In genomic region chr2:54514819-54515569, GRCh38 we compare ENCODE assay signal across 17 cellular contexts. TPM values are rescaled to one million over a fixed set of nuclear protein-coding genes. Genes with fewer than 3 reads are reported as not detected.
A peak's percentile ranks its signal among the peaks of the same experiment; 100 is the strongest.
DNase-seq lines count a peak whose midpoint lies in the region; ATAC-seq and TF ChIP-seq lines count a peak whose summit lies in the region.
"Had no signal": no experiment of that assay in that cellular context is flagged by ENCODE, and none has a peak within 500 bp of the region (broad histone marks: within the 10 kb centered on the region; RNA-seq: fewer than 3 reads in every experiment).

No MANE protein-coding gene starts in this region.

- H4K20me1 ChIP-seq in PC-9 (ENCODE audit: insufficient read depth): no peaks in the 10 kb centered on the region
- H4K20me1 ChIP-seq in fibroblast of lung (ENCODE audit: control insufficient read depth, extremely low read depth, insufficient read depth, low read length): peaks cover 2% of the 10 kb centered on the region
- no peaks in the 10 kb centered on the region for H4K20me1 ChIP-seq in hepatocyte (ENCODE audit: insufficient read depth, poor library complexity, severe bottlenecking)
- peaks cover 71% of the 10 kb centered on the region for H4K20me1 ChIP-seq in smooth muscle cell (ENCODE audit: low read depth)

- ATAC-seq in SK-N-SH treated with all-trans-retinoic acid at 6 μM for 48 hours: no peak

- H3K9me2 ChIP-seq in PC-9 (ENCODE audit: insufficient read depth) (no peaks in the 10 kb centered on the region; the same call in 1 of the 2 replicates), hepatocyte (replicated peaks; ENCODE audit: insufficient read depth) (no peaks in the 10 kb centered on the region)

- no peaks in the 10 kb centered on the region for H3K36me3 ChIP-seq in PC-9 (ENCODE audit: low read depth)
- H3K36me3 ChIP-seq in fibroblast of lung (ENCODE audit: control insufficient read depth, insufficient read depth, low read length): no peaks in the 10 kb centered on the region
- no peaks in the 10 kb centered on the region for H3K36me3 ChIP-seq in hepatocyte (replicated peaks; ENCODE audit: insufficient read depth, low read depth)
- H3K36me3 ChIP-seq in smooth muscle cell (ENCODE audit: low read depth): no peaks in the 10 kb centered on the region

- intact Hi-C loops in PC-9 (cut with micrococcal nuclease; ENCODE audit: unreplicated experiment): no loop called here

- CTCF ChIA-PET in PC-9 (lab: Charles Lee): no interaction called here

- no peak overlapping the region for H3K4me3 ChIP-seq in PC-9
- H3K4me3 ChIP-seq in fibroblast of lung (replicated peaks in 1 of 4; ENCODE audit: control extremely low read depth in 1 of 4, insufficient read depth in 1 of 4, low read depth in 3 of 4, low read length in 4 of 4): no peak overlapping the region
- H3K4me3 ChIP-seq in hepatocyte: no peak overlapping the region
- no peak overlapping the region for H3K4me3 ChIP-seq in smooth muscle cell
- H3K4me3 ChIP-seq: GM23248 had no signal

- BruUV-seq in PC-9 (replicated peaks; lab: Mats Ljungman, UMichigan): no TSS peak

- POLR2A ChIA-PET in PC-9 (lab: Charles Lee; ENCODE audit: unreplicated experiment): no interaction called here

- no peak for TF ChIP-seq CTCF in PC-9 (conservative IDR thresholded peaks at IDR 0.05)
- no peak for TF ChIP-seq CTCF in fibroblast of lung (conservative IDR thresholded peaks at IDR 0.05 in 1 of 2, IDR thresholded peaks at IDR 0.05 in 1 of 2; ENCODE audit: low read depth in 1 of 2, low read length in 2 of 2)
- no peak for TF ChIP-seq CTCF in hepatocyte (IDR thresholded peaks at IDR 0.05; ENCODE audit: poor library complexity)
- no peak for TF ChIP-seq CTCF in smooth muscle cell (IDR thresholded peaks at IDR 0.05; ENCODE audit: borderline replicate concordance, insufficient read depth, poor library complexity, severe bottlenecking)

- peaks cover under 1% of the 10 kb centered on the region; the same call in 1 of the 2 replicates for H3K4me1 ChIP-seq in PC-9 (replicated peaks; ENCODE audit: insufficient read depth)
- H3K4me1 ChIP-seq in fibroblast of lung (ENCODE audit: control insufficient read depth, extremely low read depth, insufficient read depth, low read length): peaks cover 4% of the 10 kb centered on the region
- peaks cover 9% of the 10 kb centered on the region for H3K4me1 ChIP-seq in hepatocyte (ENCODE audit: insufficient read depth)
- H3K4me1 ChIP-seq in smooth muscle cell (ENCODE audit: low read depth): peaks cover 19% of the 10 kb centered on the region

- H3K79me2 ChIP-seq in PC-9 (ENCODE audit: low read depth) (no peaks in the 10 kb centered on the region), fibroblast of lung (ENCODE audit: control insufficient read depth, insufficient read depth, low read length) (peaks cover 88% of the 10 kb centered on the region), hepatocyte (peaks cover 90% of the 10 kb centered on the region), smooth muscle cell (ENCODE audit: low read depth) (peaks cover 97% of the 10 kb centered on the region)

- H3F3A ChIP-seq in PC-9 (ENCODE audit: insufficient read depth, low read depth): peaks cover 3% of the 10 kb centered on the region; the same call in 1 of the 2 replicates
- H3F3A ChIP-seq in smooth muscle cell (ENCODE audit: low read depth): peaks cover 11% of the 10 kb centered on the region

- H3K4me2 ChIP-seq in PC-9: no peak overlapping the region
- no peak overlapping the region for H3K4me2 ChIP-seq in fibroblast of lung (ENCODE audit: extremely low read depth, insufficient read depth, low read length)
- peak overlapping the region; percentile 4 for H3K4me2 ChIP-seq in hepatocyte
- H3K4me2 ChIP-seq in smooth muscle cell: peak overlapping the region; percentile 42

- H3K27me3 ChIP-seq in PC-9 (ENCODE audit: insufficient read depth, low read depth) (no peaks in the 10 kb centered on the region), fibroblast of lung (ENCODE audit: control insufficient read depth, insufficient read depth, low read length) (no peaks in the 10 kb centered on the region), hepatocyte (no peaks in the 10 kb centered on the region), smooth muscle cell (ENCODE audit: low read depth) (no peaks in the 10 kb centered on the region)

- H3K9me3 ChIP-seq in PC-9 (ENCODE audit: insufficient read depth, low read depth): no peaks in the 10 kb centered on the region
- no peaks in the 10 kb centered on the region for H3K9me3 ChIP-seq in fibroblast of lung (ENCODE audit: control insufficient read depth, insufficient read depth, low read depth, low read length)
- no peaks in the 10 kb centered on the region for H3K9me3 ChIP-seq in hepatocyte (ENCODE audit: low read depth)
- H3K9me3 ChIP-seq in smooth muscle cell (replicated peaks; ENCODE audit: low read depth): no peaks in the 10 kb centered on the region

- no peak overlapping the region for H3K27ac ChIP-seq in PC-9
- no peak overlapping the region for H3K27ac ChIP-seq in fibroblast of lung (ENCODE audit: insufficient read depth, low read length)
- H3K27ac ChIP-seq in hepatocyte: peak overlapping the region; percentile 32
- peak overlapping the region; percentile 70 for H3K27ac ChIP-seq in smooth muscle cell (ENCODE audit: low read depth)
- H3K27ac ChIP-seq: GM23248 had no signal

- H2AFZ ChIP-seq in PC-9: 0 out of 2 replicates have a peak overlapping the region, but pooled peaks have one; percentile 7
- H2AFZ ChIP-seq in fibroblast of lung (ENCODE audit: low read length): no peak overlapping the region
- H2AFZ ChIP-seq in hepatocyte: no peak overlapping the region
- no peak overlapping the region for H2AFZ ChIP-seq in smooth muscle cell (ENCODE audit: low read depth)
- H2AFZ ChIP-seq: GM23248 had no signal

- 25% methylated on average over 1 of the region's 1 CpG for WGBS in hepatocyte (ENCODE audit: low lambda C conversion rate, missing lambda C conversion rate)
- 0% methylated on average over 1 of the region's 1 CpG for WGBS in smooth muscle cell (ENCODE audit: low lambda C conversion rate)

- DNase-seq in PC-9: no peak
- DNase-seq in fibroblast of lung (ENCODE audit: low read depth in 2 of 2): peak; percentile 25 to 53
- no peak for DNase-seq in hepatocyte (ENCODE audit: low spot score)
- DNase-seq in smooth muscle cell (lab: John Stamatoyannopoulos, UW; ENCODE audit: unreplicated experiment): no peak
- no peak for DNase-seq in activated gamma-delta T cell treated with Interleukin-2 at 50 U/mL for 16 hours
- DNase-seq in NCI-H2029 treated with DMSO at 0.1 percent for 48 hours (lab: John Stamatoyannopoulos, UW): no peak
- DNase-seq: CD4-positive, CD25-positive, alpha-beta regulatory T cell; DMS79; GM23248; H9; HFFc6; Karpas-422; NCI-H1694; NCI-H446; NCI-H526; SHP77 had no signal

- H3K9ac ChIP-seq in fibroblast of lung (ENCODE audit: insufficient read depth, low read length) (no peak overlapping the region), smooth muscle cell (ENCODE audit: low read depth) (no peak overlapping the region)
- H3K9ac ChIP-seq: GM23248 had no signal

TF ChIP-seq in SK-N-SH treated with all-trans-retinoic acid at 6 μM for 48 hours, 23 proteins besides CTCF, POLR2A, EP300 and RAD21 (continues in another document):
- TF ChIP-seq ESRRG (CRISPR knock-in tag; IDR thresholded peaks at IDR 0.05): no peak
- no peak for TF ChIP-seq ISL1 (CRISPR knock-in tag; IDR thresholded peaks at IDR 0.05)
- TF ChIP-seq ZNF70 (CRISPR knock-in tag; IDR thresholded peaks at IDR 0.05): no peak
- no peak for TF ChIP-seq TSHZ2 (CRISPR knock-in tag; IDR thresholded peaks at IDR 0.05)
- TF ChIP-seq ZFP3 (CRISPR knock-in tag; IDR thresholded peaks at IDR 0.05): no peak
- no peak for TF ChIP-seq CSDC2 (CRISPR knock-in tag; IDR thresholded peaks at IDR 0.05)

RNA-seq across cellular contexts. Expression of gene SPTBN1, which starts 58.9 kb away (rescaled TPM):
- total RNA-seq in PC-9 (2021): 234 and 262 TPM in 2 replicates
- 229 and 325 TPM in 2 replicates for total RNA-seq in fibroblast of lung
- 112 and 123 TPM in 2 replicates for polyA plus RNA-seq in fibroblast of lung
- 139 and 178 TPM in 2 replicates for polyA plus RNA-seq in fibroblast of lung (2012)
- polyA minus RNA-seq in fibroblast of lung (ENCODE audit: low replicate concordance): 262 and 389 TPM in 2 replicates
- 324 and 341 TPM in 2 replicates for total RNA-seq in hepatocyte
- 122 and 124 TPM in 2 replicates for polyA plus RNA-seq in hepatocyte
- 186 and 215 TPM in 2 replicates for total RNA-seq in smooth muscle cell
- 76.3 and 78.7 TPM in 2 replicates for polyA plus RNA-seq in smooth muscle cell

Comparison
In these comparisons a context has a peak if more than half of its experiments do, and no peak if none do; other contexts are left out.
1. DNase-seq: peak in fibroblast of lung (2 of 2); none in PC-9 (0 of 2), hepatocyte (single experiment), smooth muscle cell (single experiment), activated gamma-delta T cell treated with Interleukin-2 at 50 U/mL for 16 hours (single experiment) and NCI-H2029 treated with DMSO at 0.1 percent for 48 hours (single experiment).
2. H3K27ac ChIP-seq: peak in hepatocyte (single experiment) and smooth muscle cell (single experiment); none in PC-9 (single experiment) and fibroblast of lung (single experiment).
3. H3K4me2 ChIP-seq: peak in hepatocyte (single experiment) and smooth muscle cell (single experiment); none in PC-9 (single experiment) and fibroblast of lung (single experiment).